ENCODE assay signal across 8 cellular contexts in genomic region chr5:95858661-95859326, GRCh38. TPM values are rescaled to one million over a fixed set of nuclear protein-coding genes. Genes with fewer than 3 reads are reported as not detected.
DNase-seq lines count a peak whose midpoint lies in the region; ATAC-seq and TF ChIP-seq lines count a peak whose summit lies in the region.

No MANE protein-coding gene starts in this region.

- no peak overlapping the region for H2BK120ac ChIP-seq in mesenchymal stem cell (ENCODE audit: low read depth, low read length)

- no peak overlapping the region for H2BK15ac ChIP-seq in mesenchymal stem cell (ENCODE audit: low read depth, poor library complexity, severe bottlenecking)

- CTCF ChIA-PET in activated CD8-positive, alpha-beta memory T cell treated with anti-CD3 and anti-CD28 coated beads, Interleukin-2, amount 10 ng/mL, durations not matched to agents 7 days and 5 days (lab: Charles Lee) = interaction anchor here (0.7 to 4.9 kb wide), 21 partner anchors 9 to 765 kb away, joined by 3 to 40 read pairs (median 4); partner anchors contain the start of gene ELL2

- H2BK5ac ChIP-seq in mesenchymal stem cell (ENCODE audit: low read depth, low read length, poor library complexity, severe bottlenecking) = no peak overlapping the region

- no peaks in the 10 kb centered on the region for H3K36me3 Mint-ChIP-seq in activated CD8-positive, alpha-beta memory T cell treated with anti-CD3 and anti-CD28 coated beads, Interleukin-2, amount 10 ng/mL, durations not matched to agents 7 days and 5 days
- peaks cover 5% of the 10 kb centered on the region for H3K36me3 Mint-ChIP-seq in effector memory CD8-positive, alpha-beta T cell (ENCODE audit: insufficient read depth)

- H3K23ac ChIP-seq in mesenchymal stem cell (ENCODE audit: low read length in 2 of 2) = no peak overlapping the region

- H3K9me3 ChIP-seq in mesenchymal stem cell (ENCODE audit: control insufficient read depth, low read length) = no peaks in the 10 kb centered on the region

- H3K4ac ChIP-seq in mesenchymal stem cell (ENCODE audit: low read depth in 1 of 2, low read length in 2 of 2) = peak overlapping the region in 1 of 2 experiments; percentile 6

- H3K18ac ChIP-seq in mesenchymal stem cell (ENCODE audit: low read depth in 1 of 2, low read length in 2 of 2) = peak overlapping the region; percentile 23 to 67

- H4K91ac ChIP-seq in mesenchymal stem cell (ENCODE audit: low read length) = no peak overlapping the region

- no peaks in the 10 kb centered on the region for H3K36me3 ChIP-seq in mesenchymal stem cell (ENCODE audit: control insufficient read depth in 1 of 2, insufficient read depth in 2 of 2, low read depth in 1 of 2, low read length in 2 of 2)

- H3K14ac ChIP-seq in mesenchymal stem cell (ENCODE audit: low read length in 2 of 2) = no peak overlapping the region

- H3K4me3 Mint-ChIP-seq in activated CD8-positive, alpha-beta memory T cell treated with anti-CD3 and anti-CD28 coated beads, Interleukin-2, amount 10 ng/mL, durations not matched to agents 7 days and 5 days = peak overlapping the region; percentile 53
- H3K4me3 Mint-ChIP-seq in effector memory CD8-positive, alpha-beta T cell = peak overlapping the region; percentile 5 to 56

- ATAC-seq in activated CD8-positive, alpha-beta memory T cell treated with anti-CD3 and anti-CD28 coated beads, Interleukin-2, amount 10 ng/mL, durations not matched to agents 7 days and 5 days = peak; percentile 95
- ATAC-seq in effector memory CD8-positive, alpha-beta T cell (replicated peaks) = peak; percentile 98

- no peaks in the 10 kb centered on the region for H3K9me3 Mint-ChIP-seq in activated CD8-positive, alpha-beta memory T cell treated with anti-CD3 and anti-CD28 coated beads, Interleukin-2, amount 10 ng/mL, durations not matched to agents 7 days and 5 days (ENCODE audit: low read depth)
- no peaks in the 10 kb centered on the region for H3K9me3 Mint-ChIP-seq in effector memory CD8-positive, alpha-beta T cell

- peak overlapping the region; percentile 86 for H3K27ac ChIP-seq in mesenchymal stem cell (ENCODE audit: low read length, poor library complexity, severe bottlenecking)

- H3K9ac ChIP-seq in mesenchymal stem cell (ENCODE audit: low read length) = peak overlapping the region; percentile 92

- peak overlapping the region; percentile 75 for H2AFZ ChIP-seq in mesenchymal stem cell (ENCODE audit: low read depth, low read length)

- no peaks in the 10 kb centered on the region for H3K27me3 Mint-ChIP-seq in activated CD8-positive, alpha-beta memory T cell treated with anti-CD3 and anti-CD28 coated beads, Interleukin-2, amount 10 ng/mL, durations not matched to agents 7 days and 5 days
- H3K27me3 Mint-ChIP-seq in effector memory CD8-positive, alpha-beta T cell = peaks cover 0 to 11% of the 10 kb centered on the region in 2 donors

- peaks cover 44% of the 10 kb centered on the region for H3K4me1 Mint-ChIP-seq in activated CD8-positive, alpha-beta memory T cell treated with anti-CD3 and anti-CD28 coated beads, Interleukin-2, amount 10 ng/mL, durations not matched to agents 7 days and 5 days
- H3K4me1 Mint-ChIP-seq in effector memory CD8-positive, alpha-beta T cell (ENCODE audit: low read depth in 2 of 2) = peaks cover 0 to 5% of the 10 kb centered on the region in 2 donors

- H4K8ac ChIP-seq in mesenchymal stem cell (ENCODE audit: low read length) = peak overlapping the region; percentile 82

- 2% methylated on average over 23 of the region's 23 CpGs for WGBS in mesenchymal stem cell

- H3K79me1 ChIP-seq in mesenchymal stem cell (replicated peaks; ENCODE audit: low read length, poor library complexity, severe bottlenecking) = no peaks in the 10 kb centered on the region

- H2AK5ac ChIP-seq in mesenchymal stem cell (ENCODE audit: low read length, severe bottlenecking) = no peak overlapping the region

- TF ChIP-seq CTCF in GM20000 (IDR thresholded peaks at IDR 0.05; ENCODE audit: extremely low read depth, missing control alignments) = peak; percentile 91

- peak overlapping the region; percentile 81 for H3K4me2 ChIP-seq in mesenchymal stem cell (ENCODE audit: low read length, poor library complexity, severe bottlenecking)

- H3K27me3 ChIP-seq in mesenchymal stem cell (ENCODE audit: control insufficient read depth in 1 of 2, insufficient read depth in 1 of 2, low read length in 2 of 2) = no peaks in the 10 kb centered on the region

- H3K4me3 ChIP-seq in mesenchymal stem cell (ENCODE audit: insufficient read depth in 1 of 2, low read depth in 1 of 2, low read length in 2 of 2) = peak overlapping the region; percentile 39 to 69

- DNase-seq in CMK (ENCODE audit: low read depth) = peak; percentile 44
- peak; percentile 89 for DNase-seq in GM20000 (ENCODE audit: low spot score)
- peak; percentile 88 for DNase-seq in HPDE6-E6E7 (ENCODE audit: extremely low spot score)
- DNase-seq in NOMO-1 (lab: John Stamatoyannopoulos, UW; ENCODE audit: unreplicated experiment in 2 of 2) = peak; percentile 77 to 88
- DNase-seq in activated CD8-positive, alpha-beta memory T cell treated with anti-CD3 and anti-CD28 coated beads, Interleukin-2, amount 10 ng/mL, durations not matched to agents 7 days and 5 days = peak; percentile 94
- peak; percentile 86 to 88 (median 86) for DNase-seq in effector memory CD8-positive, alpha-beta T cell
- peak; percentile 100 for DNase-seq in mesenchymal stem cell
- peak; percentile 82 for DNase-seq in stimulated activated CD8-positive, alpha-beta memory T cell treated with anti-CD3 and anti-CD28 coated beads, Interleukin-12 subunit alpha, Interleukin-12 subunit beta, amount 100 ng/mL, for 4 hours (ENCODE audit: low read depth)

- H3K27ac Mint-ChIP-seq in activated CD8-positive, alpha-beta memory T cell treated with anti-CD3 and anti-CD28 coated beads, Interleukin-2, amount 10 ng/mL, durations not matched to agents 7 days and 5 days = peak overlapping the region; percentile 37
- no peak overlapping the region for H3K27ac Mint-ChIP-seq in effector memory CD8-positive, alpha-beta T cell

- peak overlapping the region in 1 of 2 experiments; percentile 67 for H2BK12ac ChIP-seq in mesenchymal stem cell (ENCODE audit: low read length in 2 of 2)

- H3K4me1 ChIP-seq in mesenchymal stem cell (ENCODE audit: control insufficient read depth, insufficient read depth, low read depth, low read length) = peaks cover 22% of the 10 kb centered on the region

RNA-seq across cellular contexts. Expression of gene GLRX, which starts 36.3 kb away (rescaled TPM):
- total RNA-seq in activated CD8-positive, alpha-beta memory T cell treated with anti-CD3 and anti-CD28 coated beads, Interleukin-2, amount 10 ng/mL, durations not matched to agents 7 days and 5 days = 10 to 100 TPM; 65.3 to 67.1 TPM
- polyA plus RNA-seq in mesenchymal stem cell (2013, experiment 1 of 2) = 137 TPM
- 143 TPM for polyA plus RNA-seq in mesenchymal stem cell (2013, experiment 2 of 2)

Comparison
In these comparisons a context has a peak if more than half of its experiments do, and no peak if none do; other contexts are left out.
1. Peak in every context shown above with its lines: DNase-seq, ATAC-seq, H3K4me3 ChIP-seq and H3K27ac ChIP-seq.
2. DNase-seq: peak in every context shown above with its lines; median percentile 100 in mesenchymal stem cell; 94 in activated CD8-positive, alpha-beta memory T cell treated with anti-CD3 and anti-CD28 coated beads, Interleukin-2, amount 10 ng/mL, durations not matched to agents 7 days and 5 days; 89 in GM20000; 88 in HPDE6-E6E7; 86 in effector memory CD8-positive, alpha-beta T cell; 82 in NOMO-1; 82 in stimulated activated CD8-positive, alpha-beta memory T cell treated with anti-CD3 and anti-CD28 coated beads, Interleukin-12 subunit alpha, Interleukin-12 subunit beta, amount 100 ng/mL, for 4 hours; 44 in CMK.